ENCODE assay signal across 21 cellular contexts in the genomic region with DNA sequence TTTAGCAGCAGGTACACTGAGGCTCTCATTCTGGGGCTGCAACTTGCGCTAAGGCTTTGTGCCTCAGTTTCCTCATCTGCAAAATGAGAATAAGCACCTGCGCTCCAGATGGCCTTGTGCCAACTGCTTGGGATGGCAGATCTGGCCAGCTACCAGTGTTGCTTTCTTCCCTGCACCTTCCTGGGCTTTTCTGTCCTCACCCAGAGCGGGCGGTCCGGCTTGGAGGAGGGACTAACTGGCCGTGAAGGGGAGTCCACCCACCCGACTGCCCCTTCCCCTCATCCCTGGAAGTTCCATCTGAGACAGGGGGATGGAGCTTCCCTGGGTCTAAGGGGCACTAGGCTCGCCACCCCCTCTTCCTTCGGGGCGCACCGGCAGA. TPM values are rescaled to one million over a fixed set of nuclear protein-coding genes. Genes with fewer than 3 reads are reported as not detected.
DNase-seq lines count a peak whose midpoint lies in the region; ATAC-seq and TF ChIP-seq lines count a peak whose summit lies in the region.
"Had no signal": no experiment of that assay in that cellular context is flagged by ENCODE, and none has a peak within 500 bp of the region (broad histone marks: within the 10 kb centered on the region; RNA-seq: fewer than 3 reads in every experiment).

No MANE protein-coding gene starts in this region.

- H3K27ac ChIP-seq in ascending aorta: peak overlapping the region; percentile 37 to 45
- no peak overlapping the region for H3K27ac ChIP-seq in skeletal muscle tissue (ENCODE audit: low read depth, low read length)
- no peak overlapping the region for H3K27ac ChIP-seq in mesendoderm (ENCODE audit: low read depth, low read length)
- H3K27ac ChIP-seq: Peyer's patch had no signal

- peaks cover 2% of the 10 kb centered on the region for H3K4me1 Mint-ChIP-seq in CD14-positive monocyte
- H3K4me1 Mint-ChIP-seq: activated T-helper 17 cell treated with anti-CD3 and anti-CD28 coated beads, Interleukin-2, amount 50 U/mL, for 72 hours had no signal

- TF ChIP-seq CTCF in CD14-positive monocyte (IDR thresholded peaks at IDR 0.05): no peak
- TF ChIP-seq CTCF in ascending aorta (IDR thresholded peaks at IDR 0.05): no peak

- TF ChIP-seq POLR2A in GM18505 (IDR thresholded peaks at IDR 0.05; ENCODE audit: borderline replicate concordance, extremely low read depth, insufficient read depth, insufficient read length): no peak

- H3K23ac ChIP-seq in mesendoderm (ENCODE audit: low read length): no peak overlapping the region

- H3K27me3 ChIP-seq in ascending aorta (no peaks in the 10 kb centered on the region), skeletal muscle tissue (ENCODE audit: control insufficient read depth in 3 of 3, insufficient read depth in 3 of 3, low read length in 3 of 3) (peaks cover 15 to 30% (median 23%) of the 10 kb centered on the region in 3 donors), mesendoderm (ENCODE audit: insufficient read depth, low read length, poor library complexity) (peaks cover 2% of the 10 kb centered on the region)

- H2AK5ac ChIP-seq in mesendoderm (ENCODE audit: low read length): no peak overlapping the region

- H3K4me3 Mint-ChIP-seq in CD14-positive monocyte: peak overlapping the region in 1 of 2 donors; percentile 62
- H3K4me3 Mint-ChIP-seq: activated CD8-positive, alpha-beta T cell treated with anti-CD3 and anti-CD28 coated beads, Interleukin-2, amount 10 ng/mL, durations not matched to agents 7 days and 5 days; activated T-helper 17 cell treated with anti-CD3 and anti-CD28 coated beads, Interleukin-2, amount 50 U/mL, for 72 hours had no signal

- H3K4me3 ChIP-seq in ascending aorta: peak overlapping the region; percentile 51 to 66
- H3K4me3 ChIP-seq in skeletal muscle tissue (ENCODE audit: low read length in 3 of 3): peak overlapping the region in 2 of 3 donors; percentile 68 to 70
- H3K4me3 ChIP-seq in mesendoderm (ENCODE audit: low read length): no peak overlapping the region

- no peak overlapping the region for H3K27ac Mint-ChIP-seq in CD14-positive monocyte
- H3K27ac Mint-ChIP-seq: activated CD8-positive, alpha-beta T cell treated with anti-CD3 and anti-CD28 coated beads, Interleukin-2, amount 10 ng/mL, durations not matched to agents 7 days and 5 days; activated T-helper 17 cell treated with anti-CD3 and anti-CD28 coated beads, Interleukin-2, amount 50 U/mL, for 72 hours had no signal

- H3K56ac ChIP-seq in mesendoderm (ENCODE audit: low read length): no peak overlapping the region

- peaks cover 41 to 49% (median 41%) of the 10 kb centered on the region in 3 donors for H3K27me3 Mint-ChIP-seq in CD14-positive monocyte (ENCODE audit: low read depth in 3 of 3)

- intact Hi-C loops in CD14-positive monocyte (cut with micrococcal nuclease) (no loop called here), ascending aorta (cut with DNase I) (no loop called here)

- no peak overlapping the region for H2BK15ac ChIP-seq in mesendoderm (replicated peaks; ENCODE audit: low read depth)

- DNase-seq in CD14-positive monocyte (ENCODE audit: low spot score) (peak; percentile 32), ascending aorta (ENCODE audit: low spot score in 2 of 2) (no peak), islet precursor cell (peak; percentile 38), mesendoderm (no peak), OCI-M2 (lab: John Stamatoyannopoulos, UW; ENCODE audit: unreplicated experiment) (no peak)
- DNase-seq: activated CD8-positive, alpha-beta T cell treated with anti-CD3 and anti-CD28 coated beads, Interleukin-2, amount 10 ng/mL, durations not matched to agents 7 days and 5 days; amniotic stem cell; Calu3; cortex of kidney; KBM-7; NCI-H1092; NCI-H2171; NCI-H774; stimulated activated CD4-positive, alpha-beta T cell treated with anti-CD3 and anti-CD28 coated beads, Interleukin-4, amount 100 ng/mL, for 24 hours had no signal

- H3K36me3 ChIP-seq in ascending aorta (peaks cover 2% of the 10 kb centered on the region in 2 donors), skeletal muscle tissue (ENCODE audit: control insufficient read depth in 3 of 3, insufficient read depth in 3 of 3, low read length in 3 of 3) (peaks cover 0 to 2% (median 0%) of the 10 kb centered on the region in 3 donors), mesendoderm (ENCODE audit: control insufficient read depth, insufficient read depth, low read length) (no peaks in the 10 kb centered on the region)

- no peak overlapping the region for H4K8ac ChIP-seq in mesendoderm (ENCODE audit: low read depth, low read length)

- no peak for ATAC-seq in GM18505 (IDR thresholded peaks at IDR 0.05; ENCODE audit: unreplicated experiment)
- no peak for ATAC-seq in GM18868 (IDR thresholded peaks at IDR 0.05; ENCODE audit: unreplicated experiment)

- no CpG with 5 or more reads among the region's 11 CpGs for WGBS in mesendoderm (ENCODE audit: extremely low coverage, insufficient coverage, low lambda C conversion rate)

- no peaks in the 10 kb centered on the region for H3K79me2 ChIP-seq in mesendoderm (ENCODE audit: control insufficient read depth, insufficient read depth, low read length)

- H3K9ac ChIP-seq in skeletal muscle tissue (ENCODE audit: low read depth in 1 of 3, low read length in 3 of 3) (no peak overlapping the region), mesendoderm (ENCODE audit: low read length) (no peak overlapping the region)

- H3K9me3 ChIP-seq in ascending aorta: no peaks in the 10 kb centered on the region
- no peaks in the 10 kb centered on the region for H3K9me3 ChIP-seq in skeletal muscle tissue (ENCODE audit: control insufficient read depth in 3 of 3, low read length in 3 of 3)
- H3K9me3 ChIP-seq: Peyer's patch had no signal

- H3K4me1 ChIP-seq in ascending aorta (peaks cover 0 to 16% of the 10 kb centered on the region in 2 donors), skeletal muscle tissue (ENCODE audit: control insufficient read depth in 3 of 3, insufficient read depth in 3 of 3, low read length in 3 of 3) (peaks cover 12 to 16% (median 13%) of the 10 kb centered on the region in 3 donors), mesendoderm (ENCODE audit: control insufficient read depth, low read depth, low read length) (no peaks in the 10 kb centered on the region)

- no peaks in the 10 kb centered on the region for H3K79me1 ChIP-seq in mesendoderm (ENCODE audit: low read length)

- peaks cover 2 to 4% of the 10 kb centered on the region in 2 donors for H3K36me3 Mint-ChIP-seq in CD14-positive monocyte

- H2BK5ac ChIP-seq in mesendoderm (ENCODE audit: low read length): no peak overlapping the region

- no peak overlapping the region for H3K18ac ChIP-seq in mesendoderm (ENCODE audit: low read length)

- H4K5ac ChIP-seq in mesendoderm (ENCODE audit: low read length): no peak overlapping the region

- no peak overlapping the region for H3K4me2 ChIP-seq in mesendoderm (ENCODE audit: low read length)

- H3K9me3 Mint-ChIP-seq in CD14-positive monocyte: peaks cover 0 to 8% (median 0%) of the 10 kb centered on the region in 7 donors
- H3K9me3 Mint-ChIP-seq: activated T-helper 17 cell treated with anti-CD3 and anti-CD28 coated beads, Interleukin-2, amount 50 U/mL, for 72 hours had no signal

- H2BK120ac ChIP-seq in mesendoderm (ENCODE audit: low read depth, low read length): no peak overlapping the region

- no peak overlapping the region for H3K4ac ChIP-seq in mesendoderm (ENCODE audit: low read depth, low read length)

RNA-seq across cellular contexts. Expression of a gene that starts 3.5 kb away (rescaled TPM):
- polyA plus RNA-seq in CD14-positive monocyte: not detected
- not detected for total RNA-seq in ascending aorta
- 1.0 TPM for total RNA-seq in skeletal muscle tissue
- polyA plus RNA-seq in mesendoderm (2013, experiment 1 of 2): 0.08 TPM
- polyA plus RNA-seq in mesendoderm (2013, experiment 2 of 2): 0.20 TPM
- total RNA-seq: activated CD8-positive, alpha-beta T cell treated with anti-CD3 and anti-CD28 coated beads, Interleukin-2, amount 10 ng/mL, durations not matched to agents 7 days and 5 days; activated T-helper 17 cell treated with anti-CD3 and anti-CD28 coated beads, Interleukin-2, amount 50 U/mL, for 72 hours; Calu3; liver; Peyer's patch had no signal
- polyA plus RNA-seq: neural cell had no signal

RNA-seq across cellular contexts. Expression of a gene that starts 23.3 kb away (rescaled TPM):
- polyA plus RNA-seq in CD14-positive monocyte: 1 to 10 TPM; 6.4 to 7.2 TPM
- total RNA-seq in ascending aorta (88.1 TPM), skeletal muscle tissue (8.9 TPM)
- polyA plus RNA-seq in mesendoderm (2013, experiment 1 of 2): 13.2 TPM
- 11.8 TPM for polyA plus RNA-seq in mesendoderm (2013, experiment 2 of 2)

RNA-seq across cellular contexts. Expression of a gene that starts 30.0 kb away (rescaled TPM):
- not detected for polyA plus RNA-seq in CD14-positive monocyte
- total RNA-seq in ascending aorta (not detected), skeletal muscle tissue (not detected)
- 3.9 TPM for polyA plus RNA-seq in mesendoderm (2013, experiment 1 of 2)
- 4.0 TPM for polyA plus RNA-seq in mesendoderm (2013, experiment 2 of 2)

Comparison
In these comparisons a context has a peak if more than half of its experiments do, and no peak if none do; other contexts are left out.
1. DNase-seq: peak in CD14-positive monocyte (single experiment) and islet precursor cell (single experiment); none in ascending aorta (0 of 2), mesendoderm (single experiment) and OCI-M2 (single experiment).
2. H3K27ac ChIP-seq: peak in ascending aorta (2 of 2); none in skeletal muscle tissue (single experiment) and mesendoderm (single experiment).